In the genomic region with DNA sequence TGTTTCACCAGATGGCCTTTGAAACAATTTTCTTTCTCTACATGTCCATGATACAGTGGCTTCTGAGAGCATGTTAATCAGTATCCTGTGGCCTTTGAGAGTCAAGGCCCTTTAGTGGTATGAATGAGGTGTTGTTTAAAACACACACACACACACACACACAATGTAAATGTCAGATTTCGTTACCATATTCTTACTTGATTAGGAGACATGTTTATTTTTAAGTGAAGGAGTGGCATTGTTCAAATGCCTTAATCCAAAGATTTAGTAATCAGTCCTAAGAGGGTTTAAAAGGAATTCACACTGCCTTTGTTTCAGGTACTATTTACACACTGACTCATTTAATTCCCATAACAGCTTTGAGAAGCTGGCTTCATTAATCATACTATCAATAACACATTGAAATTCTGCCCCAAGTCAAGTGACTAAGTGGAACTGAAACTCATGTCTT, we compare ENCODE assay signal across 1 cellular context.
TF ChIP-seq lines count a peak whose summit lies in the region.

No MANE protein-coding gene starts in this region.

TF ChIP-seq in HepG2, 621 proteins besides CTCF, POLR2A, EP300 and RAD21 (continues in another document):
- TF ChIP-seq REST (IDR thresholded peaks at IDR 0.05; ENCODE audit: borderline replicate concordance in 1 of 2, low read depth in 1 of 2, low read length in 2 of 2) = no peak
- no peak for TF ChIP-seq NR2F1 (CRISPR knock-in tag; IDR thresholded peaks at IDR 0.05)
- no peak for TF ChIP-seq HOXA5 (CRISPR knock-in tag; IDR thresholded peaks at IDR 0.05)
- TF ChIP-seq PRDM15 (CRISPR knock-in tag; IDR thresholded peaks at IDR 0.05) = no peak
- no peak for TF ChIP-seq KLF6 (CRISPR knock-in tag; IDR thresholded peaks at IDR 0.05)
- TF ChIP-seq GLMP (CRISPR knock-in tag; IDR thresholded peaks at IDR 0.05; ENCODE audit: borderline replicate concordance) = no peak
- TF ChIP-seq, protein P1, sequence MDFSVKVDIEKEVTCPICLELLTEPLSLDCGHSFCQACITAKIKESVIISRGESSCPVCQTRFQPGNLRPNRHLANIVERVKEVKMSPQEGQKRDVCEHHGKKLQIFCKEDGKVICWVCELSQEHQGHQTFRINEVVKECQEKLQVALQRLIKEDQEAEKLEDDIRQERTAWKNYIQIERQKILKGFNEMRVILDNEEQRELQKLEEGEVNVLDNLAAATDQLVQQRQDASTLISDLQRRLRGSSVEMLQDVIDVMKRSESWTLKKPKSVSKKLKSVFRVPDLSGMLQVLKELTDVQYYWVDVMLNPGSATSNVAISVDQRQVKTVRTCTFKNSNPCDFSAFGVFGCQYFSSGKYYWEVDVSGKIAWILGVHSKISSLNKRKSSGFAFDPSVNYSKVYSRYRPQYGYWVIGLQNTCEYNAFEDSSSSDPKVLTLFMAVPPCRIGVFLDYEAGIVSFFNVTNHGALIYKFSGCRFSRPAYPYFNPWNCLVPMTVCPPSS (IDR thresholded peaks at IDR 0.05) = no peak
- no peak for TF ChIP-seq TGIF2 (CRISPR knock-in tag; IDR thresholded peaks at IDR 0.05)
- peak; percentile 57 for TF ChIP-seq NR2F6 (IDR thresholded peaks at IDR 0.05)
- peak; percentile 67; the same call in 1 of the 2 replicates for TF ChIP-seq NR2F6 (CRISPR knock-in tag; IDR thresholded peaks at IDR 0.05)
- TF ChIP-seq DNMT1 (CRISPR knock-in tag; IDR thresholded peaks at IDR 0.05) = no peak
- TF ChIP-seq ZSCAN12 (CRISPR knock-in tag; IDR thresholded peaks at IDR 0.05) = no peak
- 0 out of 2 replicates have a peak, but pooled peaks have one; percentile 35 for TF ChIP-seq ATF1 (CRISPR knock-in tag; IDR thresholded peaks at IDR 0.05)
- TF ChIP-seq JUNB (CRISPR knock-in tag; IDR thresholded peaks at IDR 0.05; ENCODE audit: borderline replicate concordance) = peak; percentile 54; the same call in 1 of the 2 replicates
- TF ChIP-seq, protein P2, sequence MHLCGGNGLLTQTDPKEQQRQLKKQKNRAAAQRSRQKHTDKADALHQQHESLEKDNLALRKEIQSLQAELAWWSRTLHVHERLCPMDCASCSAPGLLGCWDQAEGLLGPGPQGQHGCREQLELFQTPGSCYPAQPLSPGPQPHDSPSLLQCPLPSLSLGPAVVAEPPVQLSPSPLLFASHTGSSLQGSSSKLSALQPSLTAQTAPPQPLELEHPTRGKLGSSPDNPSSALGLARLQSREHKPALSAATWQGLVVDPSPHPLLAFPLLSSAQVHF (CRISPR knock-in tag; IDR thresholded peaks at IDR 0.05) = no peak
- TF ChIP-seq ZNF329 (CRISPR knock-in tag; IDR thresholded peaks at IDR 0.05; ENCODE audit: low read depth) = no peak
- peak; percentile 81 for TF ChIP-seq FOXA3 (CRISPR knock-in tag; IDR thresholded peaks at IDR 0.05)
- no peak for TF ChIP-seq PHB2 (IDR thresholded peaks at IDR 0.05; ENCODE audit: partially characterized antibody)
- no peak for TF ChIP-seq SP140L (CRISPR knock-in tag; IDR thresholded peaks at IDR 0.05; ENCODE audit: borderline replicate concordance)
- TF ChIP-seq GMEB2 (CRISPR knock-in tag; IDR thresholded peaks at IDR 0.05; ENCODE audit: low read depth) = no peak
- no peak for TF ChIP-seq ZFYVE20 (CRISPR knock-in tag; IDR thresholded peaks at IDR 0.05; ENCODE audit: borderline replicate concordance, low read depth)
- TF ChIP-seq CC2D1A (CRISPR knock-in tag; IDR thresholded peaks at IDR 0.05) = no peak
- TF ChIP-seq, protein P3, sequence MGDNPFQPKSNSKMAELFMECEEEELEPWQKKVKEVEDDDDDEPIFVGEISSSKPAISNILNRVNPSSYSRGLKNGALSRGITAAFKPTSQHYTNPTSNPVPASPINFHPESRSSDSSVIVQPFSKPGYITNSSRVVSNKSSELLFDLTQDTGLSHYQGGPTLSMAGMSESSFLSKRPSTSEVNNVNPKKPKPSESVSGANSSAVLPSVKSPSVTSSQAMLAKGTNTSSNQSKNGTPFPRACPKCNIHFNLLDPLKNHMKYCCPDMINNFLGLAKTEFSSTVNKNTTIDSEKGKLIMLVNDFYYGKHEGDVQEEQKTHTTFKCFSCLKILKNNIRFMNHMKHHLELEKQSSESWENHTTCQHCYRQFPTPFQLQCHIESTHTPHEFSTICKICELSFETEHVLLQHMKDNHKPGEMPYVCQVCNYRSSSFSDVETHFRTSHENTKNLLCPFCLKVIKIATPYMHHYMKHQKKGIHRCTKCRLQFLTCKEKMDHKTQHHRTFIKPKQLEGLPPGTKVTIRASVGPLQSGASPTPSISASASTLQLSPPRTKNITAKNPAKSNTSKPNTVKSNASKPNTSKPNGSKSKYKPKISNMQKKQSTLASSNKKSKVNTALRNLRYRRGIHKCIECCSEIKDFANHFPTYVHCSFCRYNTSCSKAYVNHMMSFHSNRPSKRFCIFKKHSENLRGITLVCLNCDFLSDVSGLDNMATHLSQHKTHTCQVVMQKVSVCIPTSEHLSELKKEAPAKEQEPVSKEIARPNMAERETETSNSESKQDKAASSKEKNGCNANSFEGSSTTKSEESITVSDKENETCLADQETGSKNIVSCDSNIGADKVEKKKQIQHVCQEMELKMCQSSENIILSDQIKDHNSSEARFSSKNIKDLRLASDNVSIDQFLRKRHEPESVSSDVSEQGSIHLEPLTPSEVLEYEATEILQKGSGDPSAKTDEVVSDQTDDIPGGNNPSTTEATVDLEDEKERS (CRISPR knock-in tag; IDR thresholded peaks at IDR 0.05) = no peak
- TF ChIP-seq THYN1 (CRISPR knock-in tag; IDR thresholded peaks at IDR 0.05; ENCODE audit: borderline replicate concordance, low read depth) = no peak
- TF ChIP-seq ZNF773 (CRISPR knock-in tag; IDR thresholded peaks at IDR 0.05; ENCODE audit: borderline replicate concordance) = no peak
- TF ChIP-seq, protein P4, sequence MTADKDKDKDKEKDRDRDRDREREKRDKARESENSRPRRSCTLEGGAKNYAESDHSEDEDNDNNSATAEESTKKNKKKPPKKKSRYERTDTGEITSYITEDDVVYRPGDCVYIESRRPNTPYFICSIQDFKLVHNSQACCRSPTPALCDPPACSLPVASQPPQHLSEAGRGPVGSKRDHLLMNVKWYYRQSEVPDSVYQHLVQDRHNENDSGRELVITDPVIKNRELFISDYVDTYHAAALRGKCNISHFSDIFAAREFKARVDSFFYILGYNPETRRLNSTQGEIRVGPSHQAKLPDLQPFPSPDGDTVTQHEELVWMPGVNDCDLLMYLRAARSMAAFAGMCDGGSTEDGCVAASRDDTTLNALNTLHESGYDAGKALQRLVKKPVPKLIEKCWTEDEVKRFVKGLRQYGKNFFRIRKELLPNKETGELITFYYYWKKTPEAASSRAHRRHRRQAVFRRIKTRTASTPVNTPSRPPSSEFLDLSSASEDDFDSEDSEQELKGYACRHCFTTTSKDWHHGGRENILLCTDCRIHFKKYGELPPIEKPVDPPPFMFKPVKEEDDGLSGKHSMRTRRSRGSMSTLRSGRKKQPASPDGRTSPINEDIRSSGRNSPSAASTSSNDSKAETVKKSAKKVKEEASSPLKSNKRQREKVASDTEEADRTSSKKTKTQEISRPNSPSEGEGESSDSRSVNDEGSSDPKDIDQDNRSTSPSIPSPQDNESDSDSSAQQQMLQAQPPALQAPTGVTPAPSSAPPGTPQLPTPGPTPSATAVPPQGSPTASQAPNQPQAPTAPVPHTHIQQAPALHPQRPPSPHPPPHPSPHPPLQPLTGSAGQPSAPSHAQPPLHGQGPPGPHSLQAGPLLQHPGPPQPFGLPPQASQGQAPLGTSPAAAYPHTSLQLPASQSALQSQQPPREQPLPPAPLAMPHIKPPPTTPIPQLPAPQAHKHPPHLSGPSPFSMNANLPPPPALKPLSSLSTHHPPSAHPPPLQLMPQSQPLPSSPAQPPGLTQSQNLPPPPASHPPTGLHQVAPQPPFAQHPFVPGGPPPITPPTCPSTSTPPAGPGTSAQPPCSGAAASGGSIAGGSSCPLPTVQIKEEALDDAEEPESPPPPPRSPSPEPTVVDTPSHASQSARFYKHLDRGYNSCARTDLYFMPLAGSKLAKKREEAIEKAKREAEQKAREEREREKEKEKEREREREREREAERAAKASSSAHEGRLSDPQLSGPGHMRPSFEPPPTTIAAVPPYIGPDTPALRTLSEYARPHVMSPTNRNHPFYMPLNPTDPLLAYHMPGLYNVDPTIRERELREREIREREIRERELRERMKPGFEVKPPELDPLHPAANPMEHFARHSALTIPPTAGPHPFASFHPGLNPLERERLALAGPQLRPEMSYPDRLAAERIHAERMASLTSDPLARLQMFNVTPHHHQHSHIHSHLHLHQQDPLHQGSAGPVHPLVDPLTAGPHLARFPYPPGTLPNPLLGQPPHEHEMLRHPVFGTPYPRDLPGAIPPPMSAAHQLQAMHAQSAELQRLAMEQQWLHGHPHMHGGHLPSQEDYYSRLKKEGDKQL (CRISPR knock-in tag; IDR thresholded peaks at IDR 0.05; ENCODE audit: low read depth) = no peak
- no peak for TF ChIP-seq MNT (IDR thresholded peaks at IDR 0.05)
- TF ChIP-seq NR2C2 (CRISPR knock-in tag; IDR thresholded peaks at IDR 0.05; ENCODE audit: borderline replicate concordance) = no peak
- no peak for TF ChIP-seq CBX5 (CRISPR knock-in tag; IDR thresholded peaks at IDR 0.05; ENCODE audit: borderline replicate concordance)
- no peak; the same call in 1 of the 2 replicates for TF ChIP-seq SIX1 (CRISPR knock-in tag; IDR thresholded peaks at IDR 0.05; ENCODE audit: borderline replicate concordance)
- no peak for TF ChIP-seq NR3C1 (CRISPR knock-in tag; IDR thresholded peaks at IDR 0.05)
